1 cellular context compared by ENCODE assay signal in the genomic region with DNA sequence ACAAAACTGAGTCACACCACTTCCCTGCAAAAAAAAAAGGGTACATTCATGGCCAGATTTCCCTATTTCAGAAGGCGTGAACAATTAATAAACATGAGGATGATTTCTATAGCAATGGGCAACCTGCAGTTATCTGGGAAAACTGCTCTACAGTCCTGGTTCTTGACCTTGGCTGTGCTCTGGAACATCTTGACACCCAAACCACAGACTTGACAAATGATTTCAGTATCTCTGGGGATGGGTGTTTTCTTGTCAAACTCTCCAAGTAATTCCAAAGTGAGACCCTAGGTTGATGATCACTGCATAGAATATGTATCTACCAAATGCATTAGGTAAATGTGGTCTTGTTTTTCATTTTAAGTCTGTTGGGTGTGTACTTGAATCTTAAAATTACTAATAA.
TF ChIP-seq lines count a peak whose summit lies in the region.

No MANE protein-coding gene starts in this region.

TF ChIP-seq in GM12878, 131 proteins besides CTCF, POLR2A, EP300 and RAD21:
- no peak for TF ChIP-seq ZNF384 (IDR thresholded peaks at IDR 0.05; ENCODE audit: borderline replicate concordance, low read depth, low read length)
- TF ChIP-seq POLR2AphosphoS5 (IDR thresholded peaks at IDR 0.05; ENCODE audit: low read length), result 0 out of 2 replicates have a peak, but pooled peaks have one; percentile 48
TF ChIP-seq in GM12878: peak in this region for 1.
